1 cellular context compared by ENCODE assay signal in the genomic region with DNA sequence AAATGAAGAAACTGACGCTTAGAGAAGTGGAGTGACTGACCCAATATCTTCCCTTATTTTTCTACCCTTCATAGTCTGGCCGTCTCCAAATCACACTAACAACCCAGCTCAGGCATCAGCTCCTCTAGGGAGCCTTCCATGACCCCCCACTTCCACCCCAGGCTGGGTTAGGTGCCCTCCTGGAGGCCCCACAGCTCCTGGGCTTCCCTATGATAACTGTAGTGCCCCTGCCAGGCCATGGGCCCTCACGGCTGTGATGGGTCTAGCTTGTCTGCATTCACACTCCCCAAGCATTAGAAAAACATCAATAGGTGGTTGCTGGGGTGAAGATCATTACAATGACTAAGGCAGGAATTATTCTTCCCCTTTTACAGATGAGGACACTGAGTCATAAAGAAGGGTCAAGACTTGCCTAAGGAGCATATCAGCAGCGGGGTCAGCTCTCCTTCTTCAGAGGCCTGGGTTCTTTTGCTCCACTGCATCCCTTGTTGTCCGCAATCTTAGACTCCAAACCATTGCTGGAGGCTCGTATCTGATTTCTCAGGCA.
TF ChIP-seq lines count a peak whose summit lies in the region.

No MANE protein-coding gene starts in this region.

TF ChIP-seq in WTC11, 78 proteins besides CTCF, POLR2A, EP300 and RAD21 (continued from another document):
- TF ChIP-seq, protein P1, sequence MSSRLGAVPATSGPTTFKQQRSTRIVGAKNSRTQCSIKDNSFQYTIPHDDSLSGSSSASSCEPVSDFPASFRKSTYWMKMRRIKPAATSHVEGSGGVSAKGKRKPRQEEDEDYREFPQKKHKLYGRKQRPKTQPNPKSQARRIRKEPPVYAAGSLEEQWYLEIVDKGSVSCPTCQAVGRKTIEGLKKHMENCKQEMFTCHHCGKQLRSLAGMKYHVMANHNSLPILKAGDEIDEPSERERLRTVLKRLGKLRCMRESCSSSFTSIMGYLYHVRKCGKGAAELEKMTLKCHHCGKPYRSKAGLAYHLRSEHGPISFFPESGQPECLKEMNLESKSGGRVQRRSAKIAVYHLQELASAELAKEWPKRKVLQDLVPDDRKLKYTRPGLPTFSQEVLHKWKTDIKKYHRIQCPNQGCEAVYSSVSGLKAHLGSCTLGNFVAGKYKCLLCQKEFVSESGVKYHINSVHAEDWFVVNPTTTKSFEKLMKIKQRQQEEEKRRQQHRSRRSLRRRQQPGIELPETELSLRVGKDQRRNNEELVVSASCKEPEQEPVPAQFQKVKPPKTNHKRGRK (CRISPR knock-in tag; IDR thresholded peaks at IDR 0.05; ENCODE audit: borderline replicate concordance) = no peak
- TF ChIP-seq GABPB1 (CRISPR knock-in tag; IDR thresholded peaks at IDR 0.05) (no peak), ZNF121 (CRISPR knock-in tag; IDR thresholded peaks at IDR 0.05) (no peak)
- TF ChIP-seq, protein P2, sequence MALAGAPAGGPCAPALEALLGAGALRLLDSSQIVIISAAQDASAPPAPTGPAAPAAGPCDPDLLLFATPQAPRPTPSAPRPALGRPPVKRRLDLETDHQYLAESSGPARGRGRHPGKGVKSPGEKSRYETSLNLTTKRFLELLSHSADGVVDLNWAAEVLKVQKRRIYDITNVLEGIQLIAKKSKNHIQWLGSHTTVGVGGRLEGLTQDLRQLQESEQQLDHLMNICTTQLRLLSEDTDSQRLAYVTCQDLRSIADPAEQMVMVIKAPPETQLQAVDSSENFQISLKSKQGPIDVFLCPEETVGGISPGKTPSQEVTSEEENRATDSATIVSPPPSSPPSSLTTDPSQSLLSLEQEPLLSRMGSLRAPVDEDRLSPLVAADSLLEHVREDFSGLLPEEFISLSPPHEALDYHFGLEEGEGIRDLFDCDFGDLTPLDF (CRISPR knock-in tag; IDR thresholded peaks at IDR 0.05) = no peak
